21 cellular contexts compared by ENCODE assay signal in genomic region chr1:29297476-29297875, GRCh38.
A peak's percentile ranks its signal among the peaks of the same experiment; 100 is the strongest.
DNase-seq lines count a peak whose midpoint lies in the region; ATAC-seq and TF ChIP-seq lines count a peak whose summit lies in the region.
"Had no signal": no experiment of that assay in that cellular context is flagged by ENCODE, and none has a peak within 500 bp of the region (broad histone marks: within the 10 kb centered on the region; RNA-seq: fewer than 3 reads in every experiment).

No MANE protein-coding gene starts in this region.

- POLR2A ChIA-PET in IMR-90 (lab: Charles Lee; ENCODE audit: unreplicated experiment): no interaction called here

- BruUV-seq in IMR-90 (replicated peaks; lab: Mats Ljungman, UMichigan): no TSS peak

- H4K8ac ChIP-seq in IMR-90 (ENCODE audit: low read depth in 2 of 2, low read length in 2 of 2): no peak overlapping the region
- H4K8ac ChIP-seq in mesendoderm (ENCODE audit: low read depth, low read length): no peak overlapping the region

- no peaks in the 10 kb centered on the region for H3K9me3 ChIP-seq in IMR-90 (ENCODE audit: control insufficient read depth, insufficient read depth, low read length)
- H3K9me3 ChIP-seq: BLaER1 treated with 17β-estradiol and CSF1 and Interleukin-3, amounts not matched to agents 10 nM and 100 nM; Caco-2; Peyer's patch; SJCRH30 had no signal

- no peak for TF ChIP-seq CTCF in IMR-90 (conservative IDR thresholded peaks at IDR 0.05; ENCODE audit: low read depth, low read length)
- TF ChIP-seq CTCF in chondrocyte (IDR thresholded peaks at IDR 0.05): no peak

- no peak overlapping the region for H2BK5ac ChIP-seq in IMR-90 (ENCODE audit: low read depth, low read length, poor library complexity, severe bottlenecking)
- H2BK5ac ChIP-seq in mesendoderm (ENCODE audit: low read length): no peak overlapping the region

- H3K56ac ChIP-seq in IMR-90 (ENCODE audit: extremely low read depth, insufficient read depth, low read length): no peak overlapping the region
- H3K56ac ChIP-seq in mesendoderm (ENCODE audit: low read length): peak overlapping the region; percentile 46

- H3K4me2 ChIP-seq in IMR-90 (ENCODE audit: low read depth, low read length): no peak overlapping the region
- no peak overlapping the region for H3K4me2 ChIP-seq in mesendoderm (ENCODE audit: low read length)
- H3K4me2 ChIP-seq: BLaER1 treated with 17β-estradiol and CSF1 and Interleukin-3, amounts not matched to agents 10 nM and 100 nM; KMS-11 had no signal

- H3K36me3 Mint-ChIP-seq in chondrocyte (ENCODE audit: low read depth): peaks cover 17% of the 10 kb centered on the region
- H3K36me3 Mint-ChIP-seq: CD4-positive, alpha-beta memory T cell had no signal

- H3K27ac Mint-ChIP-seq in chondrocyte (ENCODE audit: unreplicated experiment): no peak overlapping the region
- H3K27ac Mint-ChIP-seq: CD4-positive, alpha-beta memory T cell; HFFc6 had no signal

- no peak overlapping the region for H3K23ac ChIP-seq in IMR-90 (ENCODE audit: low read depth, low read length)
- H3K23ac ChIP-seq in mesendoderm (ENCODE audit: low read length): no peak overlapping the region

- TF ChIP-seq POLR2A in IMR-90 (IDR thresholded peaks at IDR 0.05; ENCODE audit: low read depth, low read length): no peak

- H4K5ac ChIP-seq in IMR-90 (ENCODE audit: low read depth, low read length): no peak overlapping the region
- no peak overlapping the region for H4K5ac ChIP-seq in mesendoderm (ENCODE audit: low read length)

- peaks cover 5% of the 10 kb centered on the region; the same call in 1 of the 2 replicates for H3K9me1 ChIP-seq in IMR-90 (ENCODE audit: insufficient read depth, low read length)

- H2AFZ ChIP-seq in IMR-90 (replicated peaks; ENCODE audit: low read length, poor library complexity): no peak overlapping the region

- H2BK15ac ChIP-seq in IMR-90 (ENCODE audit: low read depth, low read length) (no peak overlapping the region), mesendoderm (replicated peaks; ENCODE audit: low read depth) (no peak overlapping the region)

- no peak overlapping the region for H3K4me3 Mint-ChIP-seq in chondrocyte (ENCODE audit: unreplicated experiment)
- H3K4me3 Mint-ChIP-seq: CD4-positive, alpha-beta memory T cell; HFFc6 had no signal

- CTCF ChIA-PET in IMR-90 (lab: Yijun Ruan, JAX): no interaction called here

- no peak overlapping the region for H2BK120ac ChIP-seq in IMR-90 (ENCODE audit: low read depth, low read length)
- no peak overlapping the region for H2BK120ac ChIP-seq in mesendoderm (ENCODE audit: low read depth, low read length)

- no peak overlapping the region for H2AK5ac ChIP-seq in IMR-90 (ENCODE audit: low read depth, low read length)
- H2AK5ac ChIP-seq in mesendoderm (ENCODE audit: low read length): peak overlapping the region; percentile 83

- H3K9ac ChIP-seq in IMR-90 (ENCODE audit: low read depth, low read length): no peak overlapping the region
- H3K9ac ChIP-seq in mesendoderm (ENCODE audit: low read length): no peak overlapping the region
- H3K9ac ChIP-seq: BLaER1 treated with 17β-estradiol and CSF1 and Interleukin-3, amounts not matched to agents 10 nM and 100 nM; KMS-11 had no signal

- H3K4me3 ChIP-seq in IMR-90 (ENCODE audit: insufficient read depth, low read depth, low read length) (no peak overlapping the region), mesendoderm (ENCODE audit: low read length) (no peak overlapping the region)
- H3K4me3 ChIP-seq: BLaER1 treated with 17β-estradiol and CSF1 and Interleukin-3, amounts not matched to agents 10 nM and 100 nM; Peyer's patch; SJCRH30 had no signal

- no peak overlapping the region for H2AK9ac ChIP-seq in IMR-90 (replicated peaks; ENCODE audit: low read depth, low read length, poor library complexity)

- H3K14ac ChIP-seq in IMR-90 (replicated peaks; ENCODE audit: low read depth, low read length): no peak overlapping the region

- H3K27me3 ChIP-seq in IMR-90 (ENCODE audit: control insufficient read depth, insufficient read depth, low read length): no peaks in the 10 kb centered on the region
- H3K27me3 ChIP-seq in mesendoderm (ENCODE audit: insufficient read depth, low read length, poor library complexity): no peaks in the 10 kb centered on the region
- H3K27me3 ChIP-seq: BLaER1 treated with 17β-estradiol and CSF1 and Interleukin-3, amounts not matched to agents 10 nM and 100 nM; Peyer's patch; SJCRH30 had no signal

- in situ Hi-C loops in IMR-90 (cut with MboI; ENCODE audit: low sequenced_read_pairs): no loop called here

- H3K36me3 ChIP-seq in IMR-90 (ENCODE audit: control insufficient read depth, insufficient read depth, low read length) (no peaks in the 10 kb centered on the region), mesendoderm (ENCODE audit: control insufficient read depth, insufficient read depth, low read length) (peaks cover 6% of the 10 kb centered on the region)
- H3K36me3 ChIP-seq: BLaER1 treated with 17β-estradiol and CSF1 and Interleukin-3, amounts not matched to agents 10 nM and 100 nM; Peyer's patch had no signal

- no peaks in the 10 kb centered on the region for H3K79me2 ChIP-seq in mesendoderm (ENCODE audit: control insufficient read depth, insufficient read depth, low read length)

- no peaks in the 10 kb centered on the region for H3K27me3 Mint-ChIP-seq in chondrocyte (ENCODE audit: low read depth)

- dilution Hi-C loops in IMR-90 (cut with HindIII; ENCODE audit: low sequenced_read_pairs, unreplicated experiment): no loop called here

- H3K27ac ChIP-seq in IMR-90 (ENCODE audit: insufficient read depth, low read length): no peak overlapping the region
- H3K27ac ChIP-seq in mesendoderm (ENCODE audit: low read depth, low read length): peak overlapping the region; percentile 2
- H3K27ac ChIP-seq in substantia nigra (ENCODE audit: low read depth, low read length, poor library complexity, severe bottlenecking): no peak overlapping the region
- H3K27ac ChIP-seq: BLaER1 treated with 17β-estradiol and CSF1 and Interleukin-3, amounts not matched to agents 10 nM and 100 nM; KMS-11; Peyer's patch; SJCRH30 had no signal

- ATAC-seq in IMR-90 (ENCODE audit: low read depth) (no peak), GM18861 (IDR thresholded peaks at IDR 0.05; ENCODE audit: unreplicated experiment) (no peak)
- ATAC-seq: HepG2 had no signal

- H3K4me1 ChIP-seq in IMR-90 (ENCODE audit: control insufficient read depth, insufficient read depth, low read length) (no peaks in the 10 kb centered on the region), mesendoderm (ENCODE audit: control insufficient read depth, low read depth, low read length) (peaks cover 6% of the 10 kb centered on the region)
- H3K4me1 ChIP-seq: Caco-2, Peyer's patch, SJCRH30 had no signal

- H3K79me1 ChIP-seq in IMR-90 (ENCODE audit: low read depth in 1 of 2, low read length in 2 of 2) (no peaks in the 10 kb centered on the region), mesendoderm (ENCODE audit: low read length) (peaks cover 3% of the 10 kb centered on the region)

- no peak overlapping the region for H3K18ac ChIP-seq in IMR-90 (ENCODE audit: low read depth, low read length)
- no peak overlapping the region for H3K18ac ChIP-seq in mesendoderm (ENCODE audit: low read length)

- WGBS in IMR-90 (ENCODE audit: extremely low coverage in 2 of 2, insufficient read length in 1 of 2), 2 experiments: 91% methylated on average over 3 of the region's 5 CpGs; no CpG with 5 or more reads in 1 of the 2 experiments
- WGBS in mesendoderm (ENCODE audit: extremely low coverage, insufficient coverage, low lambda C conversion rate): no CpG with 5 or more reads among the region's 5 CpGs

- H3K4me1 Mint-ChIP-seq in chondrocyte (ENCODE audit: low read depth): no peaks in the 10 kb centered on the region
- H3K4me1 Mint-ChIP-seq: CD4-positive, alpha-beta memory T cell had no signal

- no peak for TF ChIP-seq RAD21 in IMR-90 (IDR thresholded peaks at IDR 0.05; ENCODE audit: low read length)

- peaks cover 3% of the 10 kb centered on the region for H3K9me3 Mint-ChIP-seq in chondrocyte (ENCODE audit: low read depth)
- H3K9me3 Mint-ChIP-seq: HFFc6 had no signal

- H4K20me1 ChIP-seq in IMR-90 (ENCODE audit: insufficient read depth, low read length): no peaks in the 10 kb centered on the region
- H4K20me1 ChIP-seq: BLaER1 treated with 17β-estradiol and CSF1 and Interleukin-3, amounts not matched to agents 10 nM and 100 nM had no signal

- no peak overlapping the region for H2BK20ac ChIP-seq in IMR-90 (ENCODE audit: low read depth, low read length)

- no peak overlapping the region for H4K91ac ChIP-seq in IMR-90 (ENCODE audit: insufficient read depth, low read depth, low read length)

- no peak overlapping the region for H3K4ac ChIP-seq in IMR-90 (ENCODE audit: low read depth, low read length)
- no peak overlapping the region for H3K4ac ChIP-seq in mesendoderm (ENCODE audit: low read depth, low read length)

- DNase-seq in IMR-90 (peak; percentile 13), chondrocyte (ENCODE audit: low spot score) (peak; percentile 26), mesendoderm (peak; percentile 35), HuH-7.5 (ENCODE audit: low spot score) (no peak), NCI-H446 treated with DMSO at 0.1 percent for 48 hours (lab: John Stamatoyannopoulos, UW) (no peak), substantia nigra (lab: John Stamatoyannopoulos, UW) (no peak)
- DNase-seq: ACHN; Caco-2; CD4-positive, alpha-beta memory T cell; DND-41; HFFc6; NCI-H1105 treated with DMSO at 0.1 percent for 48 hours; NCI-H226; NCI-H524; NCI-H82; Peyer's patch; SJCRH30 had no signal

- intact Hi-C loops in IMR-90 (cut with micrococcal nuclease): no loop called here

TF ChIP-seq in IMR-90, 13 proteins besides CTCF, POLR2A, EP300 and RAD21 (continues in another document):
- TF ChIP-seq USF2 (IDR thresholded peaks at IDR 0.05; ENCODE audit: low read depth, low read length): no peak
- TF ChIP-seq MAFK (IDR thresholded peaks at IDR 0.05; ENCODE audit: low read depth, low read length): no peak
- no peak for TF ChIP-seq RCOR1 (IDR thresholded peaks at IDR 0.05; ENCODE audit: insufficient replicate concordance, low read length)
- TF ChIP-seq CEBPB (IDR thresholded peaks at IDR 0.05; ENCODE audit: low read depth, low read length): no peak
- no peak for TF ChIP-seq CHD1 (IDR thresholded peaks at IDR 0.05; ENCODE audit: low read depth, low read length)

Comparison
In these comparisons a context has a peak if more than half of its experiments do, and no peak if none do; other contexts are left out.
1. DNase-seq: peak in IMR-90 (single experiment), chondrocyte (single experiment) and mesendoderm (single experiment); none in HuH-7.5 (single experiment), NCI-H446 treated with DMSO at 0.1 percent for 48 hours (single experiment) and substantia nigra (0 of 49).